8 cellular contexts compared by ENCODE assay signal in genomic region chr11:36540998-36541397, GRCh38. TPM values are rescaled to one million over a fixed set of nuclear protein-coding genes. Genes with fewer than 3 reads are reported as not detected.
A peak's percentile ranks its signal among the peaks of the same experiment; 100 is the strongest.
DNase-seq lines count a peak whose midpoint lies in the region; ATAC-seq and TF ChIP-seq lines count a peak whose summit lies in the region.

No MANE protein-coding gene starts in this region.

- no peak overlapping the region for H3K4me3 Mint-ChIP-seq in activated naive CD8-positive, alpha-beta T cell treated with anti-CD3 and anti-CD28 coated beads, Interleukin-2, amount 50 U/mL, for 24 hours

- TF ChIP-seq CTCF in kidney epithelial cell (IDR thresholded peaks at IDR 0.05; ENCODE audit: insufficient read depth, low read length, poor library complexity, severe bottlenecking) (peak; percentile 30), sigmoid colon (IDR thresholded peaks at IDR 0.05) (no peak)

- H3K9me3 ChIP-seq in sigmoid colon: no peaks in the 10 kb centered on the region

- H3K27ac Mint-ChIP-seq in activated naive CD8-positive, alpha-beta T cell treated with anti-CD3 and anti-CD28 coated beads, Interleukin-2, amount 50 U/mL, for 24 hours: no peak overlapping the region

- no peaks in the 10 kb centered on the region for H3K9me3 Mint-ChIP-seq in activated naive CD8-positive, alpha-beta T cell treated with anti-CD3 and anti-CD28 coated beads, Interleukin-2, amount 50 U/mL, for 24 hours

- H3K36me3 Mint-ChIP-seq in activated naive CD8-positive, alpha-beta T cell treated with anti-CD3 and anti-CD28 coated beads, Interleukin-2, amount 50 U/mL, for 24 hours (ENCODE audit: low read depth): no peaks in the 10 kb centered on the region

- no peaks in the 10 kb centered on the region for H3K4me1 ChIP-seq in sigmoid colon

- no peak overlapping the region for H3K4me3 ChIP-seq in kidney epithelial cell (ENCODE audit: low read depth, low read length)
- H3K4me3 ChIP-seq in sigmoid colon: no peak overlapping the region

- H3K4me1 Mint-ChIP-seq in activated naive CD8-positive, alpha-beta T cell treated with anti-CD3 and anti-CD28 coated beads, Interleukin-2, amount 50 U/mL, for 24 hours: no peaks in the 10 kb centered on the region

- no peak for TF ChIP-seq POLR2A in sigmoid colon (IDR thresholded peaks at IDR 0.05)

- no peaks in the 10 kb centered on the region for H3K27me3 Mint-ChIP-seq in activated naive CD8-positive, alpha-beta T cell treated with anti-CD3 and anti-CD28 coated beads, Interleukin-2, amount 50 U/mL, for 24 hours

- intact Hi-C loops in sigmoid colon (cut with DNase I): no loop called here

- H3K36me3 ChIP-seq in kidney epithelial cell (ENCODE audit: control insufficient read depth, insufficient read depth, low read length) (no peaks in the 10 kb centered on the region), sigmoid colon (no peaks in the 10 kb centered on the region)

- ATAC-seq in GM18867 (IDR thresholded peaks at IDR 0.05; ENCODE audit: unreplicated experiment): peak; percentile 100
- peak; percentile 98 for ATAC-seq in HG02943 (IDR thresholded peaks at IDR 0.05; ENCODE audit: low read depth, unreplicated experiment)
- ATAC-seq in activated naive CD8-positive, alpha-beta T cell treated with anti-CD3 and anti-CD28 coated beads, Interleukin-2, amount 50 U/mL, for 24 hours: peak; percentile 65

- no peak for TF ChIP-seq EP300 in sigmoid colon (IDR thresholded peaks at IDR 0.05)

- whole genome bisulfite sequencing in sigmoid colon, 2 donors: 6 to 20% methylated on average over 6 of the region's 6 CpGs

- no peak overlapping the region for H3K27ac ChIP-seq in sigmoid colon

- DNase-seq in COLO668 (lab: John Stamatoyannopoulos, UW; ENCODE audit: unreplicated experiment) (peak; percentile 66), NCI-H1694 treated with DMSO at 0.1 percent for 48 hours (lab: John Stamatoyannopoulos, UW) (peak; percentile 20), kidney epithelial cell (ENCODE audit: low read depth) (no peak), sigmoid colon (no peak), occipital lobe (lab: John Stamatoyannopoulos, UW) (no peak)
- peak; percentile 26 for DNase-seq in activated naive CD8-positive, alpha-beta T cell treated with anti-CD3 and anti-CD28 coated beads, Interleukin-2, amount 50 U/mL, for 24 hours

- no peaks in the 10 kb centered on the region for H3K27me3 ChIP-seq in kidney epithelial cell (ENCODE audit: control insufficient read depth, insufficient read depth, low read length)
- H3K27me3 ChIP-seq in sigmoid colon: no peaks in the 10 kb centered on the region

RNA-seq across cellular contexts. Expression of gene RAG1, which starts 26.8 kb away (rescaled TPM):
- total RNA-seq in kidney epithelial cell (2.4 and 2.5 TPM in 2 replicates), sigmoid colon (under 1 TPM; 0.41 to 0.83 (median 0.69) TPM), occipital lobe (0.94 TPM)
- 1 to 10 TPM in 1 of 3 donors, under 1 TPM in 2; 0.22 to 1.6 (median 0.60) TPM for polyA plus RNA-seq in sigmoid colon

RNA-seq across cellular contexts. Expression of gene TRAF6, which starts 30.9 kb away (rescaled TPM):
- total RNA-seq in kidney epithelial cell: 15.8 and 15.9 TPM in 2 replicates
- total RNA-seq in sigmoid colon: 10 to 100 TPM; 10.3 to 15.5 (median 12.4) TPM
- polyA plus RNA-seq in sigmoid colon: 1 to 10 TPM; 3.6 to 6.7 (median 4.2) TPM
- 16.5 TPM for total RNA-seq in occipital lobe

RNA-seq across cellular contexts. Expression of gene IFTAP, which starts 53.3 kb away (rescaled TPM):
- total RNA-seq in kidney epithelial cell (20.1 and 30.9 TPM in 2 replicates), sigmoid colon (10 to 100 TPM; 38.5 to 77.3 (median 55.3) TPM), occipital lobe (64.4 TPM)
- 10 to 100 TPM; 12.7 to 28.8 (median 19.9) TPM for polyA plus RNA-seq in sigmoid colon

RNA-seq across cellular contexts. Expression of gene RAG2, which starts 57.0 kb away (rescaled TPM):
- total RNA-seq in kidney epithelial cell (not detected in 2 replicates), sigmoid colon (not detected), occipital lobe (not detected)
- not detected for polyA plus RNA-seq in sigmoid colon

Comparison
In these comparisons a context has a peak if more than half of its experiments do, and no peak if none do; other contexts are left out.
1. DNase-seq: peak in COLO668 (single experiment), NCI-H1694 treated with DMSO at 0.1 percent for 48 hours (single experiment) and activated naive CD8-positive, alpha-beta T cell treated with anti-CD3 and anti-CD28 coated beads, Interleukin-2, amount 50 U/mL, for 24 hours (single experiment); none in kidney epithelial cell (single experiment), sigmoid colon (single experiment) and occipital lobe (single experiment).
2. Peak in every context shown above with its lines, with median percentiles within 50 percentile points of each other: ATAC-seq.